In genomic region chr19:1156830-1157615, GRCh38 we compare ENCODE assay signal across 15 cellular contexts.
"Had no signal": no experiment of that assay in that cellular context is flagged by ENCODE, and none has a peak within 500 bp of the region (broad histone marks: within the 10 kb centered on the region; RNA-seq: fewer than 3 reads in every experiment).

No MANE protein-coding gene starts in this region.

- H3K9me3 ChIP-seq: prostate gland, sigmoid colon, tibial artery had no signal

- H3K4me1 Mint-ChIP-seq: activated naive CD4-positive, alpha-beta T cell treated with anti-CD3 and anti-CD28 coated beads, Interleukin-2, amount 10 ng/mL, durations not matched to agents 7 days and 5 days had no signal

- H3K27me3 ChIP-seq: sigmoid colon, tibial artery had no signal

- H3K27ac Mint-ChIP-seq: activated T-helper 2 cell treated with anti-CD3 and anti-CD28 coated beads, Interferon-gamma antibody, Interleukin-2, Interleukin-4, amounts not matched to agents 10 μg/mL and 5 μg/mL and 100 μg/mL, durations not matched to agents 14 hours and 24 hours and 36 hours had no signal

- H3K4me3 ChIP-seq: lung, prostate gland, sigmoid colon, tibial artery had no signal

- ATAC-seq: naive thymus-derived CD4-positive, alpha-beta T cell had no signal

- H3K9me3 Mint-ChIP-seq: activated naive CD4-positive, alpha-beta T cell treated with anti-CD3 and anti-CD28 coated beads, Interleukin-2, amount 10 ng/mL, durations not matched to agents 7 days and 5 days; activated T-helper 2 cell treated with anti-CD3 and anti-CD28 coated beads, Interferon-gamma antibody, Interleukin-2, Interleukin-4, amounts not matched to agents 10 μg/mL and 5 μg/mL and 100 μg/mL, durations not matched to agents 14 hours and 24 hours and 36 hours; naive thymus-derived CD4-positive, alpha-beta T cell had no signal

- H3K27me3 Mint-ChIP-seq: activated naive CD4-positive, alpha-beta T cell treated with anti-CD3 and anti-CD28 coated beads, Interleukin-2, amount 10 ng/mL, durations not matched to agents 7 days and 5 days; naive thymus-derived CD4-positive, alpha-beta T cell had no signal

- H3K36me3 ChIP-seq: prostate gland had no signal

- DNase-seq: activated CD4-positive, CD25-positive, alpha-beta regulatory T cell; activated naive CD4-positive, alpha-beta T cell treated with anti-CD3 and anti-CD28 coated beads, Interleukin-2, amount 10 ng/mL, durations not matched to agents 7 days and 5 days; central memory CD4-positive, alpha-beta T cell; cortex of kidney; effector memory CD4-positive, alpha-beta T cell; hippocampal formation; naive thymus-derived CD4-positive, alpha-beta T cell; sigmoid colon; stimulated activated CD4-positive, alpha-beta T cell treated with anti-CD3 and anti-CD28 coated beads, Interleukin-4, amount 100 ng/mL, for 1 hour; stimulated activated CD8-positive, alpha-beta memory T cell treated with anti-CD3 and anti-CD28 coated beads, Interleukin-4, amount 100 ng/mL, for 48 hours; T-helper 2 cell; tibial artery had no signal

- H3K4me3 Mint-ChIP-seq: activated naive CD4-positive, alpha-beta T cell treated with anti-CD3 and anti-CD28 coated beads, Interleukin-2, amount 10 ng/mL, durations not matched to agents 7 days and 5 days; naive thymus-derived CD4-positive, alpha-beta T cell had no signal
